Comparison of ENCODE assay signal across 9 cellular contexts in the genomic region with DNA sequence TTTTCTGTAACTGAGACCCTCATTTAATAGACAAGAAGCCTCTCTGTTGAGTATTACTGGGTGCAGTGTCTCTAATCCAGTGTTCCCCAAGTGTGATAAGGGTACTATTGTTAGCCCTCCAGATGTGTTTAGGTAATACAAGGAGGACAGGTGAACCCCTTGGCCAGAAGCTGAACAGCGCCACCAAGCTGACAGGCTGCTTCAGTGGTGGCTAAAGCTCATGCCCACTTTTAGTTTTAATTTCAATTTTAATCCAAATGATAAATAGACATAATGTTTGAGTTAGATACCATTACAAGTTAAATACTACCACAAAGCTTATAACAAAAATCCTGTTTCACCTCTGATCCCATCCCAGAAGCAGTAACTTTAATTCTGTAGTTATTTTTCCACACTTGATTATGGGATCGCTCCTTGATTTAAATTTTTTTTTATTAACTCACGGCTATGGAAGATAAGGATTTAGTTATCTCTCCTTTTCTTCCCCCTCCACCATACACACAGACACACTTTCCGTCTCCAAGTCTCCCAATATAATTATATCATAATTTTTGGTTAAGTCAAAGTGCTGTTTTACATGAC. TPM values are rescaled to one million over a fixed set of nuclear protein-coding genes. Genes with fewer than 3 reads are reported as not detected.
DNase-seq lines count a peak whose midpoint lies in the region; ATAC-seq, FAIRE-seq and TF ChIP-seq lines count a peak whose summit lies in the region.
"Had no signal": no experiment of that assay in that cellular context is flagged by ENCODE, and none has a peak within 500 bp of the region (broad histone marks: within the 10 kb centered on the region; RNA-seq: fewer than 3 reads in every experiment).

No MANE protein-coding gene starts in this region.

- H3K9me3 ChIP-seq in AG04450 (ENCODE audit: control insufficient read depth, insufficient read depth, low read length) (no peaks in the 10 kb centered on the region), SU-DHL-6 (ENCODE audit: insufficient read depth, low read length) (no peaks in the 10 kb centered on the region), hepatocyte (ENCODE audit: low read depth) (no peaks in the 10 kb centered on the region)
- H3K9me3 ChIP-seq: HAP-1 had no signal

- no peak overlapping the region for H3K9ac ChIP-seq in SU-DHL-6 (ENCODE audit: low read length)

- no peaks in the 10 kb centered on the region for H3K36me3 ChIP-seq in SU-DHL-6 (ENCODE audit: low read length)
- H3K36me3 ChIP-seq in hepatocyte (replicated peaks; ENCODE audit: insufficient read depth, low read depth) = no peaks in the 10 kb centered on the region
- H3K36me3 ChIP-seq: HAP-1 had no signal

- no peaks in the 10 kb centered on the region for H3K4me1 ChIP-seq in hepatocyte (ENCODE audit: insufficient read depth)
- H3K4me1 ChIP-seq: HAP-1 had no signal

- TF ChIP-seq POLR2A in GM12892 (IDR thresholded peaks at IDR 0.05; ENCODE audit: low read depth, low read length) = no peak

- no peaks in the 10 kb centered on the region for H3F3A ChIP-seq in SU-DHL-6 (ENCODE audit: insufficient read depth)

- peak overlapping the region; percentile 47 for H3K4me2 ChIP-seq in SU-DHL-6 (ENCODE audit: low read depth, low read length, poor library complexity, severe bottlenecking)
- H3K4me2 ChIP-seq in hepatocyte = no peak overlapping the region

- FAIRE-seq in GM12892 (lab: Jason Lieb, UNC) = peak; percentile 63

- 42% methylated on average over 4 of the region's 4 CpGs for WGBS in hepatocyte (ENCODE audit: low lambda C conversion rate, missing lambda C conversion rate)

- DNase-seq in AG04450 (ENCODE audit: low read depth, low spot score) (no peak), GM12892 (ENCODE audit: insufficient read length) (no peak), hepatocyte (ENCODE audit: low spot score) (peak; percentile 39), cerebellar nuclear complex (lab: John Stamatoyannopoulos, UW) (no peak), CD1c-positive myeloid dendritic cell (ENCODE audit: extremely low spot score) (no peak), kidney glomerular epithelial cell (lab: John Stamatoyannopoulos, UW) (no peak)

- H3K4me3 ChIP-seq in AG04450 (ENCODE audit: low read depth, low read length) (no peak overlapping the region), SU-DHL-6 (ENCODE audit: insufficient read depth, low read length, poor library complexity, severe bottlenecking) (no peak overlapping the region), hepatocyte (no peak overlapping the region)
- H3K4me3 ChIP-seq: HAP-1 had no signal

- TF ChIP-seq CTCF in AG04450 (IDR thresholded peaks at IDR 0.05; ENCODE audit: low read depth, low read length) = peak; percentile 23
- peak; percentile 81 for TF ChIP-seq CTCF in SU-DHL-6 (IDR thresholded peaks at IDR 0.05; ENCODE audit: insufficient read depth, low read length, poor library complexity, severe bottlenecking)
- peak; percentile 68 for TF ChIP-seq CTCF in hepatocyte (IDR thresholded peaks at IDR 0.05; ENCODE audit: poor library complexity)

- H3K27me3 ChIP-seq in AG04450 (ENCODE audit: control insufficient read depth, insufficient read depth, low read length) (peaks cover 12% of the 10 kb centered on the region), SU-DHL-6 (ENCODE audit: low read length) (no peaks in the 10 kb centered on the region), hepatocyte (peaks cover 29% of the 10 kb centered on the region)

- H3K9me2 ChIP-seq in SU-DHL-6 (replicated peaks; ENCODE audit: insufficient read depth, low read length) (no peaks in the 10 kb centered on the region), hepatocyte (replicated peaks; ENCODE audit: insufficient read depth) (no peaks in the 10 kb centered on the region)

- no peak for ATAC-seq in GM18502 (IDR thresholded peaks at IDR 0.05; ENCODE audit: poor library complexity, unreplicated experiment)

- CTCF ChIA-PET in AG04450 (lab: Charles Lee) = interaction anchor here (0.6 to 2.0 kb wide), 2 partner anchors 128 to 329 kb away, joined by 3 to 5 read pairs; no protein-coding TSS in a partner anchor

- H4K20me1 ChIP-seq in SU-DHL-6 (ENCODE audit: low read depth, low read length) (no peaks in the 10 kb centered on the region), hepatocyte (ENCODE audit: insufficient read depth, poor library complexity, severe bottlenecking) (no peaks in the 10 kb centered on the region)

- no peaks in the 10 kb centered on the region for H3K79me2 ChIP-seq in SU-DHL-6 (ENCODE audit: insufficient read depth, low read length)
- no peaks in the 10 kb centered on the region for H3K79me2 ChIP-seq in hepatocyte

- H3K27ac ChIP-seq in AG04450 (ENCODE audit: low read depth, low read length) = no peak overlapping the region
- H3K27ac ChIP-seq in SU-DHL-6 (ENCODE audit: low read depth, low read length) = no peak overlapping the region
- H3K27ac ChIP-seq in hepatocyte = no peak overlapping the region

- H2AFZ ChIP-seq in SU-DHL-6 (ENCODE audit: low read depth, low read length, severe bottlenecking) (no peak overlapping the region), hepatocyte (no peak overlapping the region)

- POLR2A ChIA-PET in AG04450 (lab: Yijun Ruan, JAX) = no interaction called here

RNA-seq across cellular contexts. Expression of gene STK35, which starts 8.3 kb away (rescaled TPM):
- polyA plus RNA-seq in AG04450 (2011; rRNA removed) (8.0 and 9.3 TPM in 2 replicates), hepatocyte (12.6 and 14.2 TPM in 2 replicates)
- polyA minus RNA-seq in AG04450 (2011; rRNA and poly(A)+ RNA removed) = 12.0 and 15.6 TPM in 2 replicates
- 5.9 TPM for polyA plus RNA-seq in GM12892 (2012; ENCODE audit: missing spikeins)
- 19.3 and 22.9 TPM in 2 replicates for total RNA-seq in hepatocyte

Comparison
In these comparisons a context has a peak if more than half of its experiments do, and no peak if none do; other contexts are left out.
1. CTCF ChIP-seq: peak in every context shown above with its lines; median percentile 81 in SU-DHL-6; 68 in hepatocyte; 23 in AG04450.